Comparison of ENCODE assay signal across 22 cellular contexts in the genomic region with DNA sequence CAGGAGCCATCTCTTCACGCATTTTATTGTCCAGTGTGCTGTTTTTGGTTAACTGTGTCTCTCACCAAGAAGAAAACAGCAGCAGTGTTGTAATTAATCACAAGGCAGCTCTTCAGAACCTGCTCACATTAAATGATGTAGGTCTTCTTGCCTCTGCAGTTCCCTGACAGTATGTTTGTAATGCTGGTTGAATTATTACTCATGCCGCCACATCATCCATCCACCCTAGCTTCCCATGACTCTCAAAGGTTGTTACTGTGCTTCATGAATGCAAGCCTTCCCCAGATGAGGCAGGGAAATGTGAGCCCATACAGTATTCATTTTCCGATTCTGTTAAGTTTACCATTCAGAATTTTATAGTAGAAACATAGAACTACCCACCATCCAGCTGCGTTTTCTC. TPM values are rescaled to one million over a fixed set of nuclear protein-coding genes. Genes with fewer than 3 reads are reported as not detected.
DNase-seq lines count a peak whose midpoint lies in the region; ATAC-seq and TF ChIP-seq lines count a peak whose summit lies in the region.
"Had no signal": no experiment of that assay in that cellular context is flagged by ENCODE, and none has a peak within 500 bp of the region (broad histone marks: within the 10 kb centered on the region; RNA-seq: fewer than 3 reads in every experiment).

No MANE protein-coding gene starts in this region.

- no peak overlapping the region for H3K4me2 ChIP-seq in fibroblast of lung (ENCODE audit: extremely low read depth, insufficient read depth, low read length)

- no peaks in the 10 kb centered on the region for H3K27me3 ChIP-seq in fibroblast of lung (ENCODE audit: control insufficient read depth, insufficient read depth, low read length)
- H3K27me3 ChIP-seq: gastroesophageal sphincter had no signal

- no peak overlapping the region for H2AFZ ChIP-seq in fibroblast of lung (ENCODE audit: low read length)

- no peaks in the 10 kb centered on the region for H4K20me1 ChIP-seq in fibroblast of lung (ENCODE audit: control insufficient read depth, extremely low read depth, insufficient read depth, low read length)

- no peak overlapping the region for H3K9ac ChIP-seq in fibroblast of lung (ENCODE audit: insufficient read depth, low read length)

- no peak overlapping the region for H3K4me3 ChIP-seq in fibroblast of lung (replicated peaks in 1 of 4; ENCODE audit: control extremely low read depth in 1 of 4, insufficient read depth in 1 of 4, low read depth in 3 of 4, low read length in 4 of 4)
- H3K4me3 ChIP-seq: gastroesophageal sphincter, thoracic aorta had no signal

- H3K27ac ChIP-seq in fibroblast of lung (ENCODE audit: insufficient read depth, low read length) = no peak overlapping the region
- H3K27ac ChIP-seq: gastroesophageal sphincter, thoracic aorta, WERI-Rb-1 had no signal

- H3K4me1 ChIP-seq in fibroblast of lung (ENCODE audit: control insufficient read depth, extremely low read depth, insufficient read depth, low read length) = no peaks in the 10 kb centered on the region

- no peak for TF ChIP-seq CTCF in fibroblast of lung (conservative IDR thresholded peaks at IDR 0.05 in 1 of 2, IDR thresholded peaks at IDR 0.05 in 1 of 2; ENCODE audit: low read depth in 1 of 2, low read length in 2 of 2)

- ATAC-seq in GM19324 (IDR thresholded peaks at IDR 0.05; ENCODE audit: low FRiP score, unreplicated experiment) (no peak), GM18520 (IDR thresholded peaks at IDR 0.05; ENCODE audit: unreplicated experiment) (no peak)
- ATAC-seq: activated CD8-positive, alpha-beta T cell treated with anti-CD3 and anti-CD28 coated beads for 36 hours; gastroesophageal sphincter; left lobe of liver; T-helper 17 cell had no signal

- no peaks in the 10 kb centered on the region for H3K79me2 ChIP-seq in fibroblast of lung (ENCODE audit: control insufficient read depth, insufficient read depth, low read length)

- no peaks in the 10 kb centered on the region for H3K36me3 ChIP-seq in fibroblast of lung (ENCODE audit: control insufficient read depth, insufficient read depth, low read length)
- H3K36me3 ChIP-seq: gastroesophageal sphincter, thoracic aorta, WERI-Rb-1 had no signal

- DNase-seq in EL (peak; percentile 20), RKO (ENCODE audit: low spot score) (peak; percentile 66), fibroblast of lung (ENCODE audit: low read depth in 2 of 2) (peak; percentile 27 to 73), renal cortical epithelial cell (ENCODE audit: low read depth) (peak; percentile 20), NCI-H1417 treated with DMSO at 0.1 percent for 48 hours (lab: John Stamatoyannopoulos, UW) (no peak)
- DNase-seq in activated effector memory CD4-positive, alpha-beta T cell treated with anti-CD3 and anti-CD28 coated beads, Interleukin-2, amount 50 U/mL, for 16 hours = no peak
- DNase-seq: activated CD8-positive, alpha-beta T cell treated with anti-CD3 and anti-CD28 coated beads for 36 hours; activated naive CD4-positive, alpha-beta T cell treated with anti-CD3 and anti-CD28 coated beads for 36 hours; activated T-cell treated with anti-CD3 and anti-CD28 coated beads, Interleukin-2, amount 50 U/mL, for 1 hour; DND-41; NCI-H1417; NCI-H2171; NCI-H69; retina; SIG-M5; T-helper 17 cell; WERI-Rb-1 had no signal

- no peaks in the 10 kb centered on the region for H3K9me3 ChIP-seq in fibroblast of lung (ENCODE audit: control insufficient read depth, insufficient read depth, low read depth, low read length)
- H3K9me3 ChIP-seq: gastroesophageal sphincter, thoracic aorta had no signal

RNA-seq across cellular contexts. Expression of a gene that starts 17.4 kb away (rescaled TPM):
- total RNA-seq in fibroblast of lung = not detected in 2 replicates
- polyA plus RNA-seq in fibroblast of lung = not detected in 2 replicates
- not detected in 2 replicates for polyA plus RNA-seq in fibroblast of lung (2012)
- not detected in 2 replicates for polyA minus RNA-seq in fibroblast of lung (ENCODE audit: low replicate concordance)
- total RNA-seq in renal cortical epithelial cell = not detected in 2 replicates

RNA-seq across cellular contexts. Expression of a gene that starts 39.2 kb away (rescaled TPM):
- 1.3 and 1.7 TPM in 2 replicates for total RNA-seq in fibroblast of lung
- polyA plus RNA-seq in fibroblast of lung = 0.41 and 0.77 TPM in 2 replicates
- 0.24 and 0.37 TPM in 2 replicates for polyA plus RNA-seq in fibroblast of lung (2012)
- polyA minus RNA-seq in fibroblast of lung (ENCODE audit: low replicate concordance) = not detected in 2 replicates
- 8.7 and 25.2 TPM in 2 replicates for total RNA-seq in renal cortical epithelial cell

Comparison
In these comparisons a context has a peak if more than half of its experiments do, and no peak if none do; other contexts are left out.
1. DNase-seq: peak in EL (single experiment), RKO (single experiment), fibroblast of lung (2 of 2) and renal cortical epithelial cell (single experiment); none in NCI-H1417 treated with DMSO at 0.1 percent for 48 hours (single experiment) and activated effector memory CD4-positive, alpha-beta T cell treated with anti-CD3 and anti-CD28 coated beads, Interleukin-2, amount 50 U/mL, for 16 hours (single experiment).